8 cellular contexts compared by ENCODE assay signal in the genomic region with DNA sequence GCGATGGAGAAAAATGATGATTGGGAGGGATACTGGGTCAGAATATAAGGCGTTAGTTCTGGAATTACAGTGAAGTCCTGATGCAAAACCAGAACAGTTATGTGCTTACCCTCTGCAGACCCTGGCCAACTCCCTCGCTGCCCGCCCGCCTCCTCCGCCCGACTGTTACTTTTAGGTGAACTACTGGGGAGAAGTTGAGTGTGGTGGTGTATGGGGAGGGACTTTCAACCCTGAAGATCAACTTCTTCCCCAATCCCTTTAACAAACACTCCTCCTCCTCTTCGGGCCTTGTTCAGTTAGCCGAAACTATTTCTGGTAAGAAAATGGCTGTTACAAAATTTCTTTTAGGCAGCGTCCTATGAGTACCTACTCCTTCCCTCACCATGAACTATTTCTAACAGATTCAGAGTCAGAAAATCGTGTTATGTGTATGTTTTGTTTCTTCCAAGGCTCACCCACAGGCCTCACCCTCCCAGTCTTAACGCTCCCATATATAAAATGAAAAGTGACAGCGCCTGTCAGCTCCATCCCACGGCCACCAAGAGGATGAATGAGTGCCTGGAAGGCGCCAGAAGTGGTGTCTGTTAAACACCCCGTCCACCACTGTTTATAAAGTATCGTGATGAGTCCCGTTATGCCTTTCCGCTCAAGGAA. TPM values are rescaled to one million over a fixed set of nuclear protein-coding genes. Genes with fewer than 3 reads are reported as not detected.
DNase-seq lines count a peak whose midpoint lies in the region; ATAC-seq, FAIRE-seq and TF ChIP-seq lines count a peak whose summit lies in the region.

No MANE protein-coding gene starts in this region.

- DNase-seq in heart left ventricle = no peak
- no peak for DNase-seq in left ventricle myocardium superior
- DNase-seq in M059J (ENCODE audit: low read depth) = peak; percentile 42
- no peak for DNase-seq in astrocyte of the cerebellum (ENCODE audit: low read depth)
- DNase-seq in HepG2 (ENCODE audit: low spot score) = peak; percentile 38
- DNase-seq in T1000 (lab: John Stamatoyannopoulos, UW) = no peak
- DNase-seq in HuH-7.5 (ENCODE audit: low spot score) = no peak

- H3K79me2 ChIP-seq in HepG2 (ENCODE audit: insufficient read depth, low read length) = peaks cover 48% of the 10 kb centered on the region

- H3K4me2 ChIP-seq in HepG2 (ENCODE audit: low read depth, low read length) = peak overlapping the region; percentile 77

- H2AFZ ChIP-seq in HepG2 (ENCODE audit: low read length) = no peak overlapping the region

- peak overlapping the region; percentile 71 to 97 (median 92) for H3K4me3 ChIP-seq in heart left ventricle
- peak overlapping the region; percentile 83 for H3K4me3 ChIP-seq in astrocyte of the cerebellum (ENCODE audit: low read depth, low read length)
- peak overlapping the region; percentile 88 to 98 (median 94) for H3K4me3 ChIP-seq in HepG2 (replicated peaks in 1 of 3; ENCODE audit: insufficient read depth in 1 of 3, low read depth in 2 of 3, low read length in 3 of 3)
- peak overlapping the region; percentile 98 for H3K4me3 ChIP-seq in thymus (ENCODE audit: low read length)

- peak overlapping the region; percentile 99 for H3K9ac ChIP-seq in HepG2 (ENCODE audit: insufficient read depth, low read depth, low read length)

- POLR2A ChIA-PET in HepG2 (lab: Yijun Ruan, JAX) = interaction anchor here (1.2 to 5.5 kb wide), 10 partner anchors 9 to 328 kb away, joined by 4 to 76 read pairs (median 16); a partner anchor contains a TSS

- H3K4me1 ChIP-seq in heart left ventricle = peaks cover 0 to 56% (median 43%) of the 10 kb centered on the region in 12 donors
- peaks cover 45% of the 10 kb centered on the region for H3K4me1 ChIP-seq in HepG2 (ENCODE audit: insufficient read depth, low read length)
- H3K4me1 ChIP-seq in thymus (ENCODE audit: control insufficient read depth, insufficient read depth, low read length) = peaks cover 18% of the 10 kb centered on the region

- H3K27me3 ChIP-seq in heart left ventricle (no peaks in the 10 kb centered on the region), HepG2 (ENCODE audit: control insufficient read depth in 1 of 2, insufficient read depth in 2 of 2, low read length in 2 of 2) (no peaks in the 10 kb centered on the region; a peak in 1 of 5 replicates), thymus (ENCODE audit: control insufficient read depth, insufficient read depth) (no peaks in the 10 kb centered on the region)

- H3K27ac ChIP-seq in heart left ventricle (peak overlapping the region in 10 of 12 donors; percentile 93 to 100 (median 99)), HepG2 (ENCODE audit: extremely low read length, insufficient read depth, low read length) (peak overlapping the region; percentile 98), thymus (ENCODE audit: low read depth) (peak overlapping the region; percentile 100)

- H3K9me3 ChIP-seq in heart left ventricle (no peaks in the 10 kb centered on the region), HepG2 (ENCODE audit: low read length) (no peaks in the 10 kb centered on the region), thymus (ENCODE audit: control insufficient read depth) (no peaks in the 10 kb centered on the region)

- in situ Hi-C loops in astrocyte of the cerebellum (cut with HindIII; ENCODE audit: low sequenced_read_pairs) = no loop called here
- in situ Hi-C loops in HepG2 (cut with HindIII; ENCODE audit: extremely low pct_ligation_motif_present, low pct_unique_long_range_greater_than_20kb) = loop anchor here (5.0 kb wide), 2 partner anchors 199 to 329 kb away; a partner anchor contains a TSS

- TF ChIP-seq CTCF in heart left ventricle (IDR thresholded peaks at IDR 0.05) = no peak
- no peak for TF ChIP-seq CTCF in astrocyte of the cerebellum (IDR thresholded peaks at IDR 0.05; ENCODE audit: low read depth, low read length, missing control alignments)
- no peak for TF ChIP-seq CTCF in HepG2 (CRISPR knock-in tag; IDR thresholded peaks at IDR 0.05)

- no peak for TF ChIP-seq RAD21 in HepG2 (CRISPR knock-in tag; IDR thresholded peaks at IDR 0.05)

- FAIRE-seq in HepG2 (lab: Jason Lieb, UNC) = no peak

- H4K20me1 ChIP-seq in HepG2 (ENCODE audit: insufficient read depth, low read length) = peaks cover 23% of the 10 kb centered on the region

- ATAC-seq in heart left ventricle (no peak), left ventricle myocardium superior (no peak), HepG2 (peak; percentile 7)

- intact Hi-C loops in heart left ventricle (cut with DNase I) = loop anchor here in 7 of 10 donors (5.0 to 10.0 kb wide), 6 partner anchors 156 to 329 kb away; a partner anchor contains a TSS
- intact Hi-C loops in left ventricle myocardium superior (cut with micrococcal nuclease) = no loop called here
- intact Hi-C loops in HepG2 (cut with micrococcal nuclease; ENCODE audit: unreplicated experiment) = no loop called here

- H3K36me3 ChIP-seq in heart left ventricle (no peaks in the 10 kb centered on the region), HepG2 (replicated peaks in 1 of 2; ENCODE audit: control insufficient read depth in 1 of 2, insufficient read depth in 2 of 2, low read length in 2 of 2) (no peaks in the 10 kb centered on the region), thymus (ENCODE audit: control insufficient read depth, insufficient read depth) (no peaks in the 10 kb centered on the region)

- TF ChIP-seq EP300 in HepG2 (IDR thresholded peaks at IDR 0.05; ENCODE audit: low read depth in 2 of 2, low read length in 2 of 2) = no peak
- TF ChIP-seq EP300 in HepG2 (CRISPR knock-in tag; IDR thresholded peaks at IDR 0.05; ENCODE audit: borderline replicate concordance) = no peak

- CTCF ChIA-PET in HepG2 (lab: Yijun Ruan, JAX; ENCODE audit: low intra/inter-chr PET ratio, low total read pairs) = no interaction called here

- WGBS in heart left ventricle, 4 donors = 11 to 15% (median 13%) methylated on average over 17 to 19 of the region's 19 CpGs
- 12% methylated on average over 19 of the region's 19 CpGs for WGBS in HepG2 (ENCODE audit: low lambda C conversion rate)
- 16% methylated on average over 19 of the region's 19 CpGs for WGBS in thymus

- BruUV-seq in HepG2 (replicated peaks; lab: Mats Ljungman, UMichigan) = TSS peak; percentile 55

- no peak for TF ChIP-seq POLR2A in heart left ventricle (IDR thresholded peaks at IDR 0.05)
- TF ChIP-seq POLR2A in HepG2 (IDR thresholded peaks at IDR 0.05; ENCODE audit: insufficient read depth in 1 of 2, low read depth in 2 of 2, low read length in 2 of 2) = no peak

TF ChIP-seq in HepG2, 621 proteins besides CTCF, POLR2A, EP300 and RAD21 (continues in another document):
- TF ChIP-seq ISX (CRISPR knock-in tag; conservative IDR thresholded peaks at IDR 0.05) (no peak), KDM4B (CRISPR knock-in tag; IDR thresholded peaks at IDR 0.05) (no peak), NONO (IDR thresholded peaks at IDR 0.05) (no peak), NONO (CRISPR knock-in tag; conservative IDR thresholded peaks at IDR 0.05) (peak; percentile 48; the same call in 1 of the 2 replicates)
- TF ChIP-seq, protein P1, sequence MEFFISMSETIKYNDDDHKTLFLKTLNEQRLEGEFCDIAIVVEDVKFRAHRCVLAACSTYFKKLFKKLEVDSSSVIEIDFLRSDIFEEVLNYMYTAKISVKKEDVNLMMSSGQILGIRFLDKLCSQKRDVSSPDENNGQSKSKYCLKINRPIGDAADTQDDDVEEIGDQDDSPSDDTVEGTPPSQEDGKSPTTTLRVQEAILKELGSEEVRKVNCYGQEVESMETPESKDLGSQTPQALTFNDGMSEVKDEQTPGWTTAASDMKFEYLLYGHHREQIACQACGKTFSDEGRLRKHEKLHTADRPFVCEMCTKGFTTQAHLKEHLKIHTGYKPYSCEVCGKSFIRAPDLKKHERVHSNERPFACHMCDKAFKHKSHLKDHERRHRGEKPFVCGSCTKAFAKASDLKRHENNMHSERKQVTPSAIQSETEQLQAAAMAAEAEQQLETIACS (CRISPR knock-in tag; IDR thresholded peaks at IDR 0.05) = no peak

RNA-seq across cellular contexts. Expression of a gene that starts 1.3 kb away (rescaled TPM):
- total RNA-seq in heart left ventricle (1 to 10 TPM; 3.8 to 8.4 (median 5.8) TPM), left ventricle myocardium superior (4.4 TPM), HepG2 (2016; rRNA removed; fragmentation: Illumina TruSeq; extraction: Trizol) (15.5 and 23.3 TPM in 2 replicates)
- polyA plus RNA-seq in heart left ventricle (1 to 10 TPM; 2.5 to 6.6 TPM), HepG2 (2011; rRNA removed) (15.2 and 16.9 TPM in 2 replicates), thymus (12.3 TPM)
- 7.8 and 11.6 TPM in 2 replicates for total RNA-seq in M059J (2014; rRNA removed; shearing (Covaris generic))
- 1.6 and 1.8 TPM in 2 replicates for total RNA-seq in HepG2 (2016; cell fraction: cytosol; rRNA removed; fragmentation: Illumina TruSeq; extraction: Trizol; ENCODE audit: low read depth)
- 17.5 and 22.7 TPM in 2 replicates for total RNA-seq in HepG2 (2016; cell fraction: insoluble cytoplasmic fraction; rRNA removed; fragmentation: Illumina TruSeq; extraction: Trizol)
- 5.6 and 7.4 TPM in 2 replicates for total RNA-seq in HepG2 (2016; cell fraction: membrane; rRNA removed; fragmentation: Illumina TruSeq; extraction: Trizol)
- total RNA-seq in HepG2 (2016; cell fraction: nucleus; rRNA removed; fragmentation: Illumina TruSeq; extraction: Trizol) = 12.8 and 13.0 TPM in 2 replicates
- 7.6 and 10.6 TPM in 2 replicates for polyA plus RNA-seq in HepG2 (2011; cell fraction: cytosol; rRNA removed)
- polyA plus RNA-seq in HepG2 (2011; cell fraction: nucleus; rRNA removed) = 8.6 and 9.8 TPM in 2 replicates
- 13.5 and 16.7 TPM in 2 replicates for polyA plus RNA-seq in HepG2 (2012)
- 0.57 and 0.70 TPM in 2 replicates for polyA plus RNA-seq in HepG2 (2016; cell fraction: cytosol; fragmentation: Illumina TruSeq; extraction: Trizol; ENCODE audit: low read depth)
- 15.9 and 16.0 TPM in 2 replicates for polyA plus RNA-seq in HepG2 (2016; cell fraction: insoluble cytoplasmic fraction; fragmentation: Illumina TruSeq; extraction: Trizol; ENCODE audit: low read depth)
- polyA plus RNA-seq in HepG2 (2016; cell fraction: membrane; fragmentation: Illumina TruSeq; extraction: Trizol; ENCODE audit: low read depth) = 2.2 and 2.6 TPM in 2 replicates
- polyA plus RNA-seq in HepG2 (2016; cell fraction: nucleus; fragmentation: Illumina TruSeq; extraction: Trizol; ENCODE audit: insufficient read depth, low read depth) = 11.2 and 12.2 TPM in 2 replicates
- polyA minus RNA-seq in HepG2 (2011; rRNA and poly(A)+ RNA removed; ENCODE audit: low replicate concordance) = 30.5 and 39.3 TPM in 2 replicates
- polyA minus RNA-seq in HepG2 (2011; cell fraction: cytosol; rRNA and poly(A)+ RNA removed) = 12.7 and 15.8 TPM in 2 replicates
- polyA minus RNA-seq in HepG2 (2011; cell fraction: nucleus; rRNA and poly(A)+ RNA removed) = 34.8 and 39.1 TPM in 2 replicates

Comparison
In these comparisons a context has a peak if more than half of its experiments do, and no peak if none do; other contexts are left out.
1. intact Hi-C loops: an anchor here in heart left ventricle (5.0 to 10.0 kb wide); none called in left ventricle myocardium superior and HepG2.
2. DNase-seq: peak in M059J (single experiment) and HepG2 (single experiment); none in heart left ventricle (0 of 5), left ventricle myocardium superior (single experiment), astrocyte of the cerebellum (single experiment), T1000 (single experiment) and HuH-7.5 (single experiment).
3. Peak in every context shown above with its lines, with median percentiles within 50 percentile points of each other: H3K27ac ChIP-seq and H3K4me3 ChIP-seq.